9 cellular contexts compared by ENCODE assay signal in genomic region chr4:17447675-17448298, GRCh38.
DNase-seq lines count a peak whose midpoint lies in the region; ATAC-seq and TF ChIP-seq lines count a peak whose summit lies in the region.
"Had no signal": no experiment of that assay in that cellular context is flagged by ENCODE, and none has a peak within 500 bp of the region (broad histone marks: within the 10 kb centered on the region; RNA-seq: fewer than 3 reads in every experiment).

No MANE protein-coding gene starts in this region.

- no peaks in the 10 kb centered on the region for H3K36me3 ChIP-seq in adrenal gland (replicated peaks in 1 of 2)
- no peaks in the 10 kb centered on the region for H3K36me3 ChIP-seq in right atrium auricular region
- no peaks in the 10 kb centered on the region for H3K36me3 ChIP-seq in sigmoid colon
- H3K36me3 ChIP-seq: BLaER1 treated with 17β-estradiol and CSF1 and Interleukin-3, amounts not matched to agents 10 nM and 100 nM had no signal

- H3K4me1 ChIP-seq in adrenal gland (replicated peaks in 1 of 2) (no peaks in the 10 kb centered on the region), right atrium auricular region (peaks cover 0 to 3% of the 10 kb centered on the region in 2 donors), sigmoid colon (no peaks in the 10 kb centered on the region)

- H3K4me3 ChIP-seq in adrenal gland (no peak overlapping the region), right atrium auricular region (no peak overlapping the region), sigmoid colon (no peak overlapping the region)
- H3K4me3 ChIP-seq: BLaER1 treated with 17β-estradiol and CSF1 and Interleukin-3, amounts not matched to agents 10 nM and 100 nM had no signal

- H3K27me3 ChIP-seq in adrenal gland (no peaks in the 10 kb centered on the region), right atrium auricular region (no peaks in the 10 kb centered on the region), sigmoid colon (no peaks in the 10 kb centered on the region)
- H3K27me3 ChIP-seq: BLaER1 treated with 17β-estradiol and CSF1 and Interleukin-3, amounts not matched to agents 10 nM and 100 nM had no signal

- H3K27ac ChIP-seq in adrenal gland (no peak overlapping the region), right atrium auricular region (no peak overlapping the region), sigmoid colon (no peak overlapping the region)
- H3K27ac ChIP-seq: BLaER1 treated with 17β-estradiol and CSF1 and Interleukin-3, amounts not matched to agents 10 nM and 100 nM had no signal

- no peak for TF ChIP-seq POLR2A in adrenal gland (IDR thresholded peaks at IDR 0.05)
- no peak for TF ChIP-seq POLR2A in sigmoid colon (IDR thresholded peaks at IDR 0.05)

- DNase-seq in NCI-H1417 (lab: John Stamatoyannopoulos, UW) (peak; percentile 50 to 76 (median 53)), NCI-H1417 treated with DMSO at 0.1 percent for 48 hours (lab: John Stamatoyannopoulos, UW) (no peak), RPMI7951 (ENCODE audit: low read depth) (peak; percentile 64), adrenal gland (peak; percentile 44 to 77 (median 62)), right atrium auricular region (ENCODE audit: low spot score) (no peak), sigmoid colon (no peak)

- no peak for TF ChIP-seq EP300 in Ishikawa (IDR thresholded peaks at IDR 0.05; ENCODE audit: borderline replicate concordance)
- no peak for TF ChIP-seq EP300 in sigmoid colon (IDR thresholded peaks at IDR 0.05)

- ATAC-seq in GM21825 (IDR thresholded peaks at IDR 0.05; ENCODE audit: unreplicated experiment), result peak; percentile 87

- intact Hi-C loops in adrenal gland (cut with DNase I) (loop anchor here in 1 of 2 donors (10.0 kb wide), 1 partner anchor 103 kb away; no protein-coding TSS in a partner anchor), sigmoid colon (cut with DNase I) (loop anchor here (5.0 kb wide), 2 partner anchors 100 to 1160 kb away; no protein-coding TSS in a partner anchor)

- TF ChIP-seq CTCF in adrenal gland (IDR thresholded peaks at IDR 0.05), result peak; percentile 43 to 73 (median 67)
- peak; percentile 36 to 70 for TF ChIP-seq CTCF in right atrium auricular region (IDR thresholded peaks at IDR 0.05)
- peak; percentile 18 to 57 (median 44) for TF ChIP-seq CTCF in sigmoid colon (IDR thresholded peaks at IDR 0.05)

- no peaks in the 10 kb centered on the region for H3K9me3 ChIP-seq in adrenal gland (replicated peaks in 1 of 3)
- H3K9me3 ChIP-seq in right atrium auricular region, result peaks cover 0 to 2% of the 10 kb centered on the region in 2 donors
- peaks cover 0 to 2% (median 0%) of the 10 kb centered on the region in 4 donors for H3K9me3 ChIP-seq in sigmoid colon

- TF ChIP-seq RAD21 in Ishikawa (IDR thresholded peaks at IDR 0.05; ENCODE audit: low read depth), result peak; percentile 80

TF ChIP-seq in Ishikawa, 13 proteins besides CTCF, POLR2A, EP300 and RAD21:
- no peak for TF ChIP-seq FOXM1 (IDR thresholded peaks at IDR 0.05; ENCODE audit: borderline replicate concordance, low read depth)
- no peak for TF ChIP-seq CREB1 (IDR thresholded peaks at IDR 0.05; ENCODE audit: low read depth)
- no peak for TF ChIP-seq CEBPB (IDR thresholded peaks at IDR 0.05)
- no peak for TF ChIP-seq NFIC (IDR thresholded peaks at IDR 0.05)
- no peak for TF ChIP-seq TAF1 (IDR thresholded peaks at IDR 0.05; ENCODE audit: low read depth)
- no peak for TF ChIP-seq TEAD4 (IDR thresholded peaks at IDR 0.05)
- no peak for TF ChIP-seq YY1 (IDR thresholded peaks at IDR 0.05; ENCODE audit: low read depth)
- no peak for TF ChIP-seq MAX (IDR thresholded peaks at IDR 0.05)
- no peak for TF ChIP-seq TCF12 (IDR thresholded peaks at IDR 0.05; ENCODE audit: low read depth)
- no peak for TF ChIP-seq EGR1 (IDR thresholded peaks at IDR 0.05)
- no peak for TF ChIP-seq USF1 (IDR thresholded peaks at IDR 0.05)
- TF ChIP-seq ZBTB7A (IDR thresholded peaks at IDR 0.05; ENCODE audit: low read depth), result no peak
- no peak for TF ChIP-seq REST (IDR thresholded peaks at IDR 0.05; ENCODE audit: low read depth)

Comparison
In these comparisons a context has a peak if more than half of its experiments do, and no peak if none do; other contexts are left out.
1. DNase-seq: peak in NCI-H1417 (3 of 3), RPMI7951 (single experiment) and adrenal gland (7 of 7); none in NCI-H1417 treated with DMSO at 0.1 percent for 48 hours (single experiment), right atrium auricular region (single experiment) and sigmoid colon (single experiment).
2. Peak in every context shown above with its lines, with median percentiles within 50 percentile points of each other: CTCF ChIP-seq.